Comparison of ENCODE assay signal across 20 cellular contexts in genomic region chr17:226773-227580, GRCh38. TPM values are rescaled to one million over a fixed set of nuclear protein-coding genes. Genes with fewer than 3 reads are reported as not detected.
DNase-seq lines count a peak whose midpoint lies in the region; ATAC-seq and TF ChIP-seq lines count a peak whose summit lies in the region.
"Had no signal": no experiment of that assay in that cellular context is flagged by ENCODE, and none has a peak within 500 bp of the region (broad histone marks: within the 10 kb centered on the region; RNA-seq: fewer than 3 reads in every experiment).

No MANE protein-coding gene starts in this region.

- no peaks in the 10 kb centered on the region for H3K27me3 ChIP-seq in heart right ventricle
- H3K27me3 ChIP-seq in left ventricle myocardium inferior (ENCODE audit: low read depth) = peaks cover 14% of the 10 kb centered on the region
- H3K27me3 ChIP-seq: neutrophil had no signal

- H3K9me3 ChIP-seq in heart right ventricle (no peaks in the 10 kb centered on the region), left ventricle myocardium inferior (replicated peaks) (no peaks in the 10 kb centered on the region), mucosa of descending colon (no peaks in the 10 kb centered on the region)
- H3K9me3 ChIP-seq: neutrophil had no signal

- intact Hi-C loops in heart right ventricle (cut with DNase I) = no loop called here
- intact Hi-C loops in Right ventricle myocardium inferior (cut with DNase I) = no loop called here
- intact Hi-C loops in left ventricle myocardium inferior (cut with micrococcal nuclease) = no loop called here
- intact Hi-C loops in mucosa of descending colon (cut with DNase I, micrococcal nuclease) = no loop called here

- H3K36me3 ChIP-seq in heart right ventricle (no peaks in the 10 kb centered on the region), left ventricle myocardium inferior (no peaks in the 10 kb centered on the region), mucosa of descending colon (ENCODE audit: low read depth) (no peaks in the 10 kb centered on the region)
- H3K36me3 ChIP-seq: neutrophil had no signal

- H3K4me1 ChIP-seq in heart right ventricle (peaks cover 0 to 35% (median 9%) of the 10 kb centered on the region in 9 donors), left ventricle myocardium inferior (peaks cover 32% of the 10 kb centered on the region), mucosa of descending colon (ENCODE audit: low read depth) (no peaks in the 10 kb centered on the region)

- WGBS in heart right ventricle, 2 donors = 56 to 57% methylated on average over 19 of the region's 19 CpGs

- TF ChIP-seq CTCF in heart right ventricle (IDR thresholded peaks at IDR 0.05) (no peak), left ventricle myocardium inferior (IDR thresholded peaks at IDR 0.05; ENCODE audit: borderline replicate concordance) (no peak), mucosa of descending colon (IDR thresholded peaks at IDR 0.05) (no peak)

- ATAC-seq in heart right ventricle = peak in 6 of 8 donors; percentile 23 to 63 (median 29)
- ATAC-seq in Right ventricle myocardium inferior = no peak
- no peak for ATAC-seq in mucosa of descending colon
- ATAC-seq: effector memory CD8-positive, alpha-beta T cell; HCT116 had no signal

- no peak for DNase-seq in heart right ventricle
- DNase-seq in Right ventricle myocardium inferior (ENCODE audit: missing footprints) = no peak
- DNase-seq in left ventricle myocardium inferior = peak; percentile 8
- peak in 2 of 3 donors; percentile 5 to 27 for DNase-seq in mucosa of descending colon
- no peak for DNase-seq in NOMO-1 (lab: John Stamatoyannopoulos, UW; ENCODE audit: unreplicated experiment in 2 of 2)
- no peak for DNase-seq in HCEC 1CT
- no peak for DNase-seq in COLO829 (ENCODE audit: low spot score)
- DNase-seq in stimulated activated CD8-positive, alpha-beta memory T cell treated with anti-CD3 and anti-CD28 coated beads, Interleukin-4, amount 100 ng/mL, for 48 hours = no peak
- DNase-seq: activated CD4-positive, alpha-beta T cell treated with anti-CD3 and anti-CD28 coated beads for 4 hours; activated CD8-positive, alpha-beta memory T cell treated with anti-CD3 and anti-CD28 coated beads, Interleukin-2, amount 50 U/mL, for 48 hours; activated naive CD4-positive, alpha-beta T cell treated with anti-CD3 and anti-CD28 coated beads for 36 hours; effector memory CD8-positive, alpha-beta T cell; GF-D8; NCI-H2171 treated with DMSO at 0.1 percent for 48 hours; small intestine; stimulated activated naive CD4-positive, alpha-beta T cell treated with Interleukin-2 at 50 U/mL for 16 hours; T1000 had no signal

- H3K27ac ChIP-seq in heart right ventricle = peak overlapping the region in 5 of 10 donors; percentile 19 to 75 (median 47)
- H3K27ac ChIP-seq in left ventricle myocardium inferior (replicated peaks) = no peak overlapping the region
- H3K27ac ChIP-seq: neutrophil had no signal

- H3K4me3 ChIP-seq in heart right ventricle (no peak overlapping the region), left ventricle myocardium inferior (no peak overlapping the region), mucosa of descending colon (no peak overlapping the region)

RNA-seq across cellular contexts. Expression of gene DOC2B, which starts 45.5 kb away (rescaled TPM):
- total RNA-seq in heart right ventricle (10 to 100 TPM in 1 of 10 donors, 1 to 10 TPM in 9; 2.6 to 13.0 (median 4.6) TPM), Right ventricle myocardium inferior (4.5 TPM), left ventricle myocardium inferior (2.7 TPM), mucosa of descending colon (1 to 10 TPM; 3.2 to 6.7 (median 4.0) TPM)
- polyA plus RNA-seq in heart right ventricle = 1 to 10 TPM; 2.5 to 4.9 TPM
- polyA plus RNA-seq: AG04450 had no signal

Comparison
In these comparisons a context has a peak if more than half of its experiments do, and no peak if none do; other contexts are left out.
1. ATAC-seq: peak in heart right ventricle (6 of 8); none in Right ventricle myocardium inferior (single experiment) and mucosa of descending colon (single experiment).
2. DNase-seq: peak in left ventricle myocardium inferior (single experiment) and mucosa of descending colon (2 of 3); none in heart right ventricle (0 of 2), Right ventricle myocardium inferior (single experiment), NOMO-1 (0 of 2), HCEC 1CT (single experiment), COLO829 (single experiment) and stimulated activated CD8-positive, alpha-beta memory T cell treated with anti-CD3 and anti-CD28 coated beads, Interleukin-4, amount 100 ng/mL, for 48 hours (single experiment).